ENCODE assay signal across 8 cellular contexts in genomic region chr19:1074512-1075283, GRCh38. TPM values are rescaled to one million over a fixed set of nuclear protein-coding genes. Genes with fewer than 3 reads are reported as not detected.
DNase-seq lines count a peak whose midpoint lies in the region; ATAC-seq and TF ChIP-seq lines count a peak whose summit lies in the region.

No MANE protein-coding gene starts in this region.

- DNase-seq in GM13977 (ENCODE audit: low spot score) (peak; percentile 98), KG1 (lab: John Stamatoyannopoulos, UW) (peak; percentile 66), OCI-M1 (lab: John Stamatoyannopoulos, UW) (peak; percentile 76), activated T-cell treated with anti-CD3 and anti-CD28 coated beads for 4 hours (peak; percentile 87), Right ventricle myocardium superior (peak; percentile 94), ecto neural progenitor cell (ENCODE audit: low spot score) (no peak)
- peak; percentile 74 to 78 for DNase-seq in stimulated activated CD4-positive, alpha-beta T cell treated with anti-CD3 and anti-CD28 coated beads, Interleukin-4, amount 100 ng/mL, for 48 hours (ENCODE audit: low read depth in 2 of 2)

- ATAC-seq in Right ventricle myocardium superior (ENCODE audit: poor library complexity) = peak; percentile 56
- no peak for ATAC-seq in HG03354 (IDR thresholded peaks at IDR 0.05; ENCODE audit: poor library complexity, severe bottlenecking, unreplicated experiment)

- in situ Hi-C loops in GM13977 (cut with MboI; ENCODE audit: low pct_unique_long_range_greater_than_20kb, low sequenced_read_pairs, unreplicated experiment) = no loop called here

- no peak for TF ChIP-seq CTCF in GM13977 (IDR thresholded peaks at IDR 0.05; ENCODE audit: extremely low read depth, insufficient read depth, missing control alignments)

- intact Hi-C loops in Right ventricle myocardium superior (cut with DNase I) = no loop called here

RNA-seq across cellular contexts. Expression of gene ARHGAP45, which starts 7.7 kb away (rescaled TPM):
- 5.1 TPM for total RNA-seq in Right ventricle myocardium superior

RNA-seq across cellular contexts. Expression of gene POLR2E, which starts 20.5 kb away (rescaled TPM):
- total RNA-seq in Right ventricle myocardium superior = 146 TPM

RNA-seq across cellular contexts. Expression of gene GPX4, which starts 29.1 kb away (rescaled TPM):
- total RNA-seq in Right ventricle myocardium superior = 345 TPM

RNA-seq across cellular contexts. Expression of gene ABCA7, which starts 34.8 kb away (rescaled TPM):
- 5.2 TPM for total RNA-seq in Right ventricle myocardium superior

RNA-seq across cellular contexts. Expression of gene CNN2, which starts 48.3 kb away (rescaled TPM):
- 69.8 TPM for total RNA-seq in Right ventricle myocardium superior
